Comparison of ENCODE assay signal across 9 cellular contexts in genomic region chr1:220217383-220217988, GRCh38. TPM values are rescaled to one million over a fixed set of nuclear protein-coding genes. Genes with fewer than 3 reads are reported as not detected.
DNase-seq lines count a peak whose midpoint lies in the region; ATAC-seq and TF ChIP-seq lines count a peak whose summit lies in the region.
"Had no signal": no experiment of that assay in that cellular context is flagged by ENCODE, and none has a peak within 500 bp of the region (broad histone marks: within the 10 kb centered on the region; RNA-seq: fewer than 3 reads in every experiment).

No MANE protein-coding gene starts in this region.

- H3K36me3 ChIP-seq in HAP-1 (replicated peaks) (no peaks in the 10 kb centered on the region), ascending aorta (peaks cover 0 to 6% of the 10 kb centered on the region in 2 donors)

- no peaks in the 10 kb centered on the region for H3K27me3 ChIP-seq in HAP-1 (ENCODE audit: low read depth)
- H3K27me3 ChIP-seq in ascending aorta = no peaks in the 10 kb centered on the region

- in situ Hi-C loops in Caki2 (cut with HindIII; ENCODE audit: low pct_unique_long_range_greater_than_20kb, low sequenced_read_pairs) = no loop called here
- in situ Hi-C loops in HAP-1 (cut with MboI; ENCODE audit: low sequenced_read_pairs) = no loop called here

- DNase-seq in Caki2 (ENCODE audit: low read depth) (peak; percentile 7), HAP-1 (ENCODE audit: low spot score in 2 of 2) (peak; percentile 34 to 43), SKM-1 treated with dmso at 0.1 percent for 144 hours (lab: John Stamatoyannopoulos, UW; ENCODE audit: unreplicated experiment) (peak; percentile 31), iris pigment epithelial cell (ENCODE audit: low read depth) (peak; percentile 16), ascending aorta (ENCODE audit: low spot score in 2 of 2) (no peak)
- DNase-seq: activated naive CD4-positive, alpha-beta T cell treated with Interleukin-2 at 50 U/mL for 16 hours had no signal

- peak in 1 of 3 experiments; percentile 6 for TF ChIP-seq CTCF in ascending aorta (IDR thresholded peaks at IDR 0.05)

- H3K27ac ChIP-seq in ascending aorta = no peak overlapping the region

- H3K9me3 ChIP-seq in HAP-1 (no peaks in the 10 kb centered on the region), ascending aorta (no peaks in the 10 kb centered on the region)

- peaks cover 8% of the 10 kb centered on the region for H3K4me1 ChIP-seq in HAP-1
- H3K4me1 ChIP-seq in ascending aorta = peaks cover 0 to 5% of the 10 kb centered on the region in 2 donors

- intact Hi-C loops in ascending aorta (cut with DNase I) = no loop called here

- no peak overlapping the region for H3K4me3 ChIP-seq in HAP-1
- no peak overlapping the region for H3K4me3 ChIP-seq in ascending aorta

- ATAC-seq in HG03521 (IDR thresholded peaks at IDR 0.05; ENCODE audit: unreplicated experiment) = no peak
- ATAC-seq in HG02885 (IDR thresholded peaks at IDR 0.05; ENCODE audit: poor library complexity, unreplicated experiment) = no peak
- ATAC-seq in HG02678 (IDR thresholded peaks at IDR 0.05; ENCODE audit: unreplicated experiment) = no peak

RNA-seq across cellular contexts. Expression of gene RAB3GAP2, which starts 54.8 kb away (rescaled TPM):
- total RNA-seq in Caki2 (2014; rRNA removed; shearing (Covaris generic); ENCODE audit: low replicate concordance) = 11.2 and 19.8 TPM in 2 replicates
- 9.8 TPM for total RNA-seq in ascending aorta

Comparison
In these comparisons a context has a peak if more than half of its experiments do, and no peak if none do; other contexts are left out.
1. DNase-seq: peak in Caki2 (single experiment), HAP-1 (2 of 2), SKM-1 treated with dmso at 0.1 percent for 144 hours (single experiment) and iris pigment epithelial cell (single experiment); none in ascending aorta (0 of 2).